8 cellular contexts compared by ENCODE assay signal in genomic region chr2:240586919-240587800, GRCh38. TPM values are rescaled to one million over a fixed set of nuclear protein-coding genes. Genes with fewer than 3 reads are reported as not detected.
DNase-seq lines count a peak whose midpoint lies in the region; ATAC-seq, FAIRE-seq and TF ChIP-seq lines count a peak whose summit lies in the region.

No MANE protein-coding gene starts in this region.

- WGBS in GM12878 (ENCODE audit: insufficient coverage, insufficient replicate concordance, low lambda C conversion rate, missing lambda C conversion rate), result 10% methylated on average over 38 of the region's 62 CpGs

- H4K20me1 ChIP-seq in GM12878 (ENCODE audit: control insufficient read depth, insufficient read depth), result no peaks in the 10 kb centered on the region; the same call in 1 of the 2 replicates

- TF ChIP-seq CTCF in HL-60 (IDR thresholded peaks at IDR 0.05; ENCODE audit: insufficient read depth, low read length) (no peak), GM12878 (IDR thresholded peaks at IDR 0.05 in 2 of 3, conservative IDR thresholded peaks at IDR 0.05 in 1 of 3; ENCODE audit: control insufficient read depth in 2 of 3, extremely low read depth in 1 of 3, insufficient read depth in 1 of 3, low read depth in 3 of 3, low read length in 3 of 3) (no peak)

- FAIRE-seq in GM12878 (lab: Jason Lieb, UNC), result no peak

- peak overlapping the region; percentile 84 for H3K9ac ChIP-seq in GM12878 (ENCODE audit: control insufficient read depth, insufficient read depth, low read length)

- H3K79me2 ChIP-seq in GM12878 (ENCODE audit: control insufficient read depth, insufficient read depth, low read length), result peaks cover 48% of the 10 kb centered on the region

- H3K4me1 ChIP-seq in GM12878 (ENCODE audit: control insufficient read depth, insufficient read depth, low read length), result peaks cover 34% of the 10 kb centered on the region

- peak overlapping the region; percentile 43; the same call in 1 of the 2 replicates for H2AFZ ChIP-seq in GM12878 (ENCODE audit: control insufficient read depth, low read depth, low read length)

- intact Hi-C loops in GM12878 (cut with micrococcal nuclease; ENCODE audit: unreplicated experiment), result loop anchor here (1.0 to 2.0 kb wide), 2 partner anchors 34 to 73 kb away; no protein-coding TSS in a partner anchor

- no peaks in the 10 kb centered on the region for H3K27me3 ChIP-seq in HL-60 (ENCODE audit: insufficient read depth, poor library complexity, severe bottlenecking)
- no peaks in the 10 kb centered on the region for H3K27me3 ChIP-seq in GM12878 (replicated peaks in 1 of 2; ENCODE audit: control insufficient read depth in 2 of 2, insufficient read depth in 2 of 2, low read length in 1 of 2)

- in situ Hi-C loops in GM12878 (cut with MboI), result no loop called here

- H3K9me3 ChIP-seq in GM12878 (replicated peaks; ENCODE audit: control insufficient read depth, insufficient read depth, low read length), result no peaks in the 10 kb centered on the region; the same call in 2 of the 3 replicates

- RAD21 ChIA-PET in GM12878 (lab: Charles Lee; ENCODE audit: unreplicated experiment), result interaction anchor here (1.4 to 10.9 kb wide), 5 partner anchors 18 to 73 kb away, joined by 3 to 206 read pairs (median 12); partner anchors contain the start of genes ANKMY1, DUSP28 and RNPEPL1

- peak; percentile 7; the same call in 1 of the 2 replicates for TF ChIP-seq POLR2A in GM12878 (IDR thresholded peaks at IDR 0.05; ENCODE audit: low read depth, low read length)

- H3K4me3 ChIP-seq in HL-60 (replicated peaks; ENCODE audit: insufficient read depth, low read length) (peak overlapping the region; percentile 84), GM12878 (peak overlapping the region; percentile 95)

- SMC1A ChIA-PET in GM12878 (lab: Charles Lee; ENCODE audit: uncharacterized antibody, unreplicated experiment), result interaction anchor here (0.9 to 6.4 kb wide), 5 partner anchors 18 to 562 kb away, joined by 3 to 124 read pairs (median 13); partner anchors contain the start of genes ANKMY1, DUSP28 and PASK

- DNase-seq in activated T-cell treated with anti-CD3 and anti-CD28 coated beads for 1 hour (ENCODE audit: low read depth) (peak; percentile 45), activated T-cell treated with anti-CD3 and anti-CD28 coated beads for 4 hours (no peak), HL-60 (ENCODE audit: low read depth in 1 of 2, low spot score in 1 of 2) (peak in 1 of 2 experiments; percentile 51), GM12878 (ENCODE audit: low read depth, low spot score) (no peak), iris pigment epithelial cell (ENCODE audit: low read depth) (peak; percentile 40), MV-4-11 (lab: John Stamatoyannopoulos, UW) (no peak)
- peak; percentile 64 for DNase-seq in stimulated activated CD4-positive, alpha-beta T cell treated with anti-CD3 and anti-CD28 coated beads, Interleukin-4, amount 100 ng/mL, for 24 hours

- CTCF ChIA-PET in GM12878 (lab: Yijun Ruan, JAX), result interaction anchor here (0.6 to 11.9 kb wide), 6 partner anchors 23 to 73 kb away, joined by 3 to 196 read pairs (median 14); partner anchors contain the start of genes ANKMY1 and DUSP28

- peaks cover 2 to 5% of the 10 kb centered on the region in 2 experiments; a peak in 3 of 4 replicates for H3K36me3 ChIP-seq in GM12878 (ENCODE audit: control insufficient read depth in 2 of 2, insufficient read depth in 2 of 2, low read length in 1 of 2)

- no TSS peak for BruUV-seq in GM12878 (replicated peaks; lab: Mats Ljungman, UMichigan)

- H3K4me2 ChIP-seq in GM12878 (ENCODE audit: control insufficient read depth, insufficient read depth), result peak overlapping the region; percentile 56

- TF ChIP-seq EP300 in GM12878 (IDR thresholded peaks at IDR 0.05; ENCODE audit: borderline replicate concordance in 1 of 2, control insufficient read depth in 1 of 2, low read depth in 2 of 2, low read length in 2 of 2), result no peak

- no peak for TF ChIP-seq RAD21 in GM12878 (IDR thresholded peaks at IDR 0.05; ENCODE audit: insufficient read depth, low read depth, low read length)

- POLR2A ChIA-PET in GM12878 (lab: Charles Lee), result interaction anchor here (0.7 to 6.7 kb wide), 10 partner anchors 18 to 451 kb away, joined by 3 to 233 read pairs (median 6); partner anchors contain the start of genes DUSP28, GPR35 and RNPEPL1

- ATAC-seq in SK-N-SH treated with all-trans-retinoic acid at 6 μM for 48 hours (peak; percentile 51), GM12878 (peak; percentile 14)

- peak overlapping the region; percentile 36 for H3K27ac ChIP-seq in HL-60 (replicated peaks)
- peak overlapping the region; percentile 92 for H3K27ac ChIP-seq in GM12878 (ENCODE audit: control insufficient read depth, insufficient read depth)

RNA-seq across cellular contexts. Expression of gene CAPN10, which starts 0.6 kb away (rescaled TPM):
- total RNA-seq in GM12878 (2013; cell fraction: nucleolus; rRNA removed), result 79.8 and 82.5 TPM in 2 replicates
- total RNA-seq in GM12878 (2014; rRNA removed) (26.6 and 32.9 TPM in 2 replicates), GM12878 (2014; rRNA removed; fragmentation: Illumina TruSeq; extraction: Trizol) (8.4 and 12.4 TPM in 2 replicates), GM12878 (2021) (31.5 and 40.6 TPM in 2 replicates)
- 4.5 TPM for polyA plus RNA-seq in GM12878 (2011; ENCODE audit: low read depth)
- polyA plus RNA-seq in GM12878 (2011; rRNA removed) (6.0 and 10.3 TPM in 2 replicates), GM12878 (2014; fragmentation: Illumina TruSeq; extraction: Trizol) (2.4 and 7.3 TPM in 2 replicates), GM12878 (2014; fragmentation: Nextera tagmentation; extraction: Ambion mirVana) (1 to 10 TPM in 1 of 2 experiments, under 1 TPM in 1; 0.37 to 1.6 TPM), GM12878 (2014; rRNA removed) (38.2 and 46.0 TPM in 2 replicates), GM12878 (2016; fragmentation: Nextera tagmentation; extraction: Ambion mirVana) (10 to 100 TPM; 22.6 to 27.1 TPM)
- polyA plus RNA-seq in GM12878 (2011; cell fraction: cytosol; rRNA removed), result 9.9 and 23.2 TPM in 2 replicates
- polyA plus RNA-seq in GM12878 (2011; cell fraction: nucleus; rRNA removed), result 159 and 187 TPM in 2 replicates
- 19.0 and 21.0 TPM in 2 replicates for polyA plus RNA-seq in GM12878 (2012)
- polyA minus RNA-seq in GM12878 (2011; rRNA and poly(A)+ RNA removed), result 7.5 and 13.8 TPM in 2 replicates
- 7.4 and 9.0 TPM in 2 replicates for polyA minus RNA-seq in GM12878 (2011; cell fraction: cytosol; rRNA and poly(A)+ RNA removed)
- 31.7 and 59.3 TPM in 2 replicates for polyA minus RNA-seq in GM12878 (2011; cell fraction: nucleus; rRNA and poly(A)+ RNA removed)

RNA-seq across cellular contexts. Expression of gene RNPEPL1, which starts 18.9 kb away (rescaled TPM):
- total RNA-seq in GM12878 (2013; cell fraction: nucleolus; rRNA removed), result 20.1 and 20.4 TPM in 2 replicates
- total RNA-seq in GM12878 (2014; rRNA removed) (18.1 and 21.6 TPM in 2 replicates), GM12878 (2014; rRNA removed; fragmentation: Illumina TruSeq; extraction: Trizol) (5.4 and 6.2 TPM in 2 replicates), GM12878 (2021) (49.5 and 53.5 TPM in 2 replicates)
- 13.5 TPM for polyA plus RNA-seq in GM12878 (2011; ENCODE audit: low read depth)
- polyA plus RNA-seq in GM12878 (2011; rRNA removed) (2.2 and 5.4 TPM in 2 replicates), GM12878 (2014; fragmentation: Illumina TruSeq; extraction: Trizol) (1.1 and 6.7 TPM in 2 replicates), GM12878 (2014; fragmentation: Nextera tagmentation; extraction: Ambion mirVana) (1 to 10 TPM in 1 of 2 experiments, under 1 TPM in 1; 0.24 to 1.2 TPM), GM12878 (2014; rRNA removed) (32.0 and 42.9 TPM in 2 replicates), GM12878 (2016; fragmentation: Nextera tagmentation; extraction: Ambion mirVana) (1 to 10 TPM; 6.9 to 9.6 TPM)
- 16.9 and 21.7 TPM in 2 replicates for polyA plus RNA-seq in GM12878 (2011; cell fraction: cytosol; rRNA removed)
- 81.1 and 82.2 TPM in 2 replicates for polyA plus RNA-seq in GM12878 (2011; cell fraction: nucleus; rRNA removed)
- polyA plus RNA-seq in GM12878 (2012), result 34.1 and 38.3 TPM in 2 replicates
- polyA minus RNA-seq in GM12878 (2011; rRNA and poly(A)+ RNA removed), result 8.1 and 20.4 TPM in 2 replicates
- polyA minus RNA-seq in GM12878 (2011; cell fraction: cytosol; rRNA and poly(A)+ RNA removed), result 23.8 and 30.4 TPM in 2 replicates
- 12.5 and 29.9 TPM in 2 replicates for polyA minus RNA-seq in GM12878 (2011; cell fraction: nucleus; rRNA and poly(A)+ RNA removed)

RNA-seq across cellular contexts. Expression of gene DUSP28, which starts 27.0 kb away (rescaled TPM):
- total RNA-seq in GM12878 (2013; cell fraction: nucleolus; rRNA removed), result 10.4 and 11.4 TPM in 2 replicates
- total RNA-seq in GM12878 (2014; rRNA removed) (8.2 and 8.6 TPM in 2 replicates), GM12878 (2014; rRNA removed; fragmentation: Illumina TruSeq; extraction: Trizol) (3.4 and 3.6 TPM in 2 replicates), GM12878 (2021) (4.8 and 5.2 TPM in 2 replicates)
- polyA plus RNA-seq in GM12878 (2011; ENCODE audit: low read depth), result 3.1 TPM
- polyA plus RNA-seq in GM12878 (2011; rRNA removed) (9.5 and 11.0 TPM in 2 replicates), GM12878 (2014; fragmentation: Illumina TruSeq; extraction: Trizol) (4.4 and 4.6 TPM in 2 replicates), GM12878 (2014; fragmentation: Nextera tagmentation; extraction: Ambion mirVana) (1 to 10 TPM; 2.5 to 3.0 TPM), GM12878 (2014; rRNA removed) (6.2 and 7.6 TPM in 2 replicates), GM12878 (2016; fragmentation: Nextera tagmentation; extraction: Ambion mirVana) (10 to 100 TPM; 11.6 to 12.5 TPM)
- 6.3 and 6.4 TPM in 2 replicates for polyA plus RNA-seq in GM12878 (2011; cell fraction: cytosol; rRNA removed)
- polyA plus RNA-seq in GM12878 (2011; cell fraction: nucleus; rRNA removed), result 3.7 and 5.9 TPM in 2 replicates
- 7.7 and 8.3 TPM in 2 replicates for polyA plus RNA-seq in GM12878 (2012)
- 7.6 and 10.9 TPM in 2 replicates for polyA minus RNA-seq in GM12878 (2011; rRNA and poly(A)+ RNA removed)
- 1.7 and 3.6 TPM in 2 replicates for polyA minus RNA-seq in GM12878 (2011; cell fraction: cytosol; rRNA and poly(A)+ RNA removed)
- 6.4 and 11.9 TPM in 2 replicates for polyA minus RNA-seq in GM12878 (2011; cell fraction: nucleus; rRNA and poly(A)+ RNA removed)

RNA-seq across cellular contexts. Expression of gene ANKMY1, which starts 29.4 kb away (rescaled TPM):
- total RNA-seq in GM12878 (2013; cell fraction: nucleolus; rRNA removed), result 30.8 and 36.5 TPM in 2 replicates
- total RNA-seq in GM12878 (2014; rRNA removed) (8.4 and 11.5 TPM in 2 replicates), GM12878 (2014; rRNA removed; fragmentation: Illumina TruSeq; extraction: Trizol) (9.6 and 10.7 TPM in 2 replicates), GM12878 (2021) (15.3 and 19.6 TPM in 2 replicates)
- polyA plus RNA-seq in GM12878 (2011; ENCODE audit: low read depth), result 5.1 TPM
- polyA plus RNA-seq in GM12878 (2011; rRNA removed) (5.8 and 7.3 TPM in 2 replicates), GM12878 (2014; fragmentation: Illumina TruSeq; extraction: Trizol) (9.0 and 15.1 TPM in 2 replicates), GM12878 (2014; fragmentation: Nextera tagmentation; extraction: Ambion mirVana) (1 to 10 TPM; 1.1 to 2.4 TPM), GM12878 (2014; rRNA removed) (11.6 and 13.8 TPM in 2 replicates), GM12878 (2016; fragmentation: Nextera tagmentation; extraction: Ambion mirVana) (10 to 100 TPM; 10.3 to 11.5 TPM)
- polyA plus RNA-seq in GM12878 (2011; cell fraction: cytosol; rRNA removed), result 9.3 and 9.6 TPM in 2 replicates
- 17.5 and 21.5 TPM in 2 replicates for polyA plus RNA-seq in GM12878 (2011; cell fraction: nucleus; rRNA removed)
- polyA plus RNA-seq in GM12878 (2012), result 9.4 and 9.8 TPM in 2 replicates
- 12.7 and 18.9 TPM in 2 replicates for polyA minus RNA-seq in GM12878 (2011; rRNA and poly(A)+ RNA removed)
- polyA minus RNA-seq in GM12878 (2011; cell fraction: cytosol; rRNA and poly(A)+ RNA removed), result 6.4 and 8.2 TPM in 2 replicates
- polyA minus RNA-seq in GM12878 (2011; cell fraction: nucleus; rRNA and poly(A)+ RNA removed), result 13.8 and 23.8 TPM in 2 replicates

RNA-seq across cellular contexts. Expression of gene GPR35, which starts 38.1 kb away (rescaled TPM):
- 8.6 and 8.8 TPM in 2 replicates for total RNA-seq in GM12878 (2013; cell fraction: nucleolus; rRNA removed)
- 0.76 and 1.6 TPM in 2 replicates for total RNA-seq in GM12878 (2014; rRNA removed)
- total RNA-seq in GM12878 (2014; rRNA removed; fragmentation: Illumina TruSeq; extraction: Trizol), result 0.14 TPM in 1 of 2 replicates, not detected in the other
- 0.56 and 1.1 TPM in 2 replicates for total RNA-seq in GM12878 (2021)
- polyA plus RNA-seq in GM12878 (2011; ENCODE audit: low read depth), result 0.62 TPM
- 0.43 and 0.75 TPM in 2 replicates for polyA plus RNA-seq in GM12878 (2011; rRNA removed)
- polyA plus RNA-seq in GM12878 (2011; cell fraction: cytosol; rRNA removed), result 2.9 and 3.1 TPM in 2 replicates
- 4.4 TPM in 2 replicates for polyA plus RNA-seq in GM12878 (2011; cell fraction: nucleus; rRNA removed)
- polyA plus RNA-seq in GM12878 (2012), result 1.8 and 2.4 TPM in 2 replicates
- polyA plus RNA-seq in GM12878 (2014; fragmentation: Illumina TruSeq; extraction: Trizol), result 0.18 TPM in 1 of 2 replicates, not detected in the other
- not detected for polyA plus RNA-seq in GM12878 (2014; fragmentation: Nextera tagmentation; extraction: Ambion mirVana)
- polyA plus RNA-seq in GM12878 (2014; rRNA removed), result 0.74 and 1.3 TPM in 2 replicates
- under 1 TPM; 0.14 to 0.32 TPM for polyA plus RNA-seq in GM12878 (2016; fragmentation: Nextera tagmentation; extraction: Ambion mirVana)
- 2.0 and 3.3 TPM in 2 replicates for polyA minus RNA-seq in GM12878 (2011; rRNA and poly(A)+ RNA removed)
- 1.7 TPM in 1 of 2 replicates, not detected in the other for polyA minus RNA-seq in GM12878 (2011; cell fraction: cytosol; rRNA and poly(A)+ RNA removed)
- 0.97 and 1.1 TPM in 2 replicates for polyA minus RNA-seq in GM12878 (2011; cell fraction: nucleus; rRNA and poly(A)+ RNA removed)

Comparison
In these comparisons a context has a peak if more than half of its experiments do, and no peak if none do; other contexts are left out.
1. DNase-seq: peak in activated T-cell treated with anti-CD3 and anti-CD28 coated beads for 1 hour (single experiment), iris pigment epithelial cell (single experiment) and stimulated activated CD4-positive, alpha-beta T cell treated with anti-CD3 and anti-CD28 coated beads, Interleukin-4, amount 100 ng/mL, for 24 hours (single experiment); none in activated T-cell treated with anti-CD3 and anti-CD28 coated beads for 4 hours (single experiment), GM12878 (single experiment) and MV-4-11 (single experiment).